In the genomic region with DNA sequence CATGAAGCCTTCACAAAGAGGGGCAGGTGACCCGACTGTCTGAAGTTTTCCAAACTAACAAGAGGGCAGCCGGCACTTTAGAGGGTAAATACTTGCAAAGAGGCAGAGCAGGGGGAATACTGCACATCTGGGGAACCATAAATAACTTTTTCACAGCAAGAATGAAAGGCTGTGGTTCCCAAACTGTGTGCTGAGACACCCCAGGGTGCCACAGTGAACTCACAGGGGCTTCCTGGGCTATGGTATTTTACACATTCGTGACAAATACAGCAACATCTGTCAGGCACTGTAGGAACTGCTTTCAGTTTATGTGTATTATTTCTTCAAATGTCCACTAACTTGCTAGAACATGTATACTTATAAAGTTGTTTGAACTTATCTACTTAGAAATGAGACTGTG, we compare ENCODE assay signal across 24 cellular contexts.
"Had no signal": no experiment of that assay in that cellular context is flagged by ENCODE, and none has a peak within 500 bp of the region (broad histone marks: within the 10 kb centered on the region; RNA-seq: fewer than 3 reads in every experiment).

No MANE protein-coding gene starts in this region.

- H3K36me3 ChIP-seq: pancreas, right lobe of liver, stomach, thyroid gland had no signal

- H3K4me3 Mint-ChIP-seq: central memory CD8-positive, alpha-beta T cell; effector memory CD8-positive, alpha-beta T cell; neural crest cell had no signal

- H3K9me3 ChIP-seq: neutrophil, pancreas, right lobe of liver, stomach, thyroid gland had no signal

- ATAC-seq: effector memory CD8-positive, alpha-beta T cell; naive thymus-derived CD4-positive, alpha-beta T cell; pancreas; right lobe of liver had no signal

- H3K9me3 Mint-ChIP-seq: central memory CD8-positive, alpha-beta T cell; effector memory CD8-positive, alpha-beta T cell had no signal

- H3K4me1 Mint-ChIP-seq: central memory CD8-positive, alpha-beta T cell; neural crest cell had no signal

- H3K4me3 ChIP-seq: coronary artery, lung, pancreas, right lobe of liver, stomach, thyroid gland had no signal

- DNase-seq: effector memory CD8-positive, alpha-beta T cell; erythroblast; head of caudate nucleus; mesendoderm; midbrain; naive thymus-derived CD4-positive, alpha-beta T cell; pancreas; right lobe of liver; small intestine; stimulated activated CD4-positive, alpha-beta T cell treated with anti-CD3 and anti-CD28 coated beads, Interleukin-15, amount 100 ng/mL, for 24 hours; stimulated activated CD4-positive, alpha-beta T cell treated with anti-CD3 and anti-CD28 coated beads, Interleukin-4, amount 100 ng/mL, for 1 hour; stimulated activated CD8-positive, alpha-beta memory T cell treated with anti-CD3 and anti-CD28 coated beads, Interleukin-4, amount 100 ng/mL, for 48 hours; stimulated activated naive CD4-positive, alpha-beta T cell treated with Interleukin-2 at 50 U/mL for 16 hours; stomach; thyroid gland; trophoblast cell had no signal

- FAIRE-seq: endometrium, frontal cortex, keratinocyte, pancreas, small intestine had no signal

- H3K4me1 ChIP-seq: pancreas, right lobe of liver, thyroid gland had no signal

- H3K27me3 ChIP-seq: neutrophil, pancreas, right lobe of liver, stomach, thyroid gland had no signal

- H3K27ac ChIP-seq: coronary artery, neutrophil, pancreas, right lobe of liver, stomach, thyroid gland had no signal
